1 cellular context compared by ENCODE assay signal in genomic region chr1:23537296-23537993, GRCh38.
TF ChIP-seq lines count a peak whose summit lies in the region.

No MANE protein-coding gene starts in this region.

TF ChIP-seq in H1, 55 proteins besides CTCF, POLR2A, EP300 and RAD21:
- TF ChIP-seq MAX (IDR thresholded peaks at IDR 0.05) (no peak), CTBP2 (IDR thresholded peaks at IDR 0.05; ENCODE audit: borderline replicate concordance, insufficient read depth, insufficient read length, low read length) (no peak), ASH2L (IDR thresholded peaks at IDR 0.05; ENCODE audit: low read length) (no peak), BACH1 (IDR thresholded peaks at IDR 0.05; ENCODE audit: low read length) (0 out of 2 replicates have a peak, but pooled peaks have one; percentile 36), JUN (IDR thresholded peaks at IDR 0.05; ENCODE audit: low read depth, low read length) (no peak), CHD2 (IDR thresholded peaks at IDR 0.05; ENCODE audit: low read length) (no peak), RBBP5 (IDR thresholded peaks at IDR 0.05; ENCODE audit: borderline replicate concordance, low read depth, low read length) (no peak), BRCA1 (IDR thresholded peaks at IDR 0.05; ENCODE audit: low read depth, low read length) (no peak), CHD1 (IDR thresholded peaks at IDR 0.05; ENCODE audit: low read depth, low read length) (no peak), TAF7 (optimal IDR thresholded peaks at IDR 0.05; ENCODE audit: borderline replicate concordance, low read depth, low read length) (no peak), SAP30 (IDR thresholded peaks at IDR 0.05; ENCODE audit: insufficient read depth, insufficient replicate concordance, low read length) (no peak), SP1 (IDR thresholded peaks at IDR 0.05; ENCODE audit: low read depth, low read length) (no peak), NRF1 (IDR thresholded peaks at IDR 0.05; ENCODE audit: low read depth, low read length) (no peak), CREB1 (IDR thresholded peaks at IDR 0.05) (no peak), MAFK (IDR thresholded peaks at IDR 0.05; ENCODE audit: low read depth, low read length) (peak; percentile 37; the same call in 1 of the 2 replicates), SP2 (IDR thresholded peaks at IDR 0.05; ENCODE audit: low read length) (no peak)
TF ChIP-seq in H1: peak in this region for 2.
